8 cellular contexts compared by ENCODE assay signal in genomic region chr12:31589582-31589895, GRCh38. TPM values are rescaled to one million over a fixed set of nuclear protein-coding genes. Genes with fewer than 3 reads are reported as not detected.
DNase-seq lines count a peak whose midpoint lies in the region; ATAC-seq and TF ChIP-seq lines count a peak whose summit lies in the region.

No MANE protein-coding gene starts in this region.

- no peak for TF ChIP-seq CTCF in MM.1S (IDR thresholded peaks at IDR 0.05; ENCODE audit: low read length)
- no peak for TF ChIP-seq CTCF in GM13976 (IDR thresholded peaks at IDR 0.05; ENCODE audit: borderline replicate concordance, control extremely low read depth, extremely low read depth, insufficient read depth, missing control alignments)

- H4K20me1 ChIP-seq in MM.1S (ENCODE audit: insufficient read depth, low read length) = no peaks in the 10 kb centered on the region

- in situ Hi-C loops in GM13976 (cut with MboI; ENCODE audit: low sequenced_read_pairs, unreplicated experiment) = loop anchor here (5.0 to 25.0 kb wide), 3 partner anchors 48 to 102 kb away; no protein-coding TSS in a partner anchor

- H3K36me3 ChIP-seq in MM.1S (replicated peaks; ENCODE audit: insufficient read depth, low read length) (no peaks in the 10 kb centered on the region), duodenal mucosa (ENCODE audit: control insufficient read depth in 1 of 2, insufficient read depth in 2 of 2, low read length in 2 of 2) (no peaks in the 10 kb centered on the region)

- H3K27me3 ChIP-seq in MM.1S (replicated peaks; ENCODE audit: insufficient read depth, low read length) (no peaks in the 10 kb centered on the region), duodenal mucosa (ENCODE audit: control insufficient read depth in 1 of 2, insufficient read depth in 2 of 2, low read length in 2 of 2) (no peaks in the 10 kb centered on the region)

- H3K36me3 Mint-ChIP-seq in activated CD8-positive, alpha-beta memory T cell treated with anti-CD3 and anti-CD28 coated beads, Interleukin-2, amount 10 ng/mL, durations not matched to agents 7 days and 5 days = no peaks in the 10 kb centered on the region
- peaks cover 2 to 9% (median 3%) of the 10 kb centered on the region in 3 donors for H3K36me3 Mint-ChIP-seq in naive thymus-derived CD8-positive, alpha-beta T cell

- H3K27ac Mint-ChIP-seq in activated CD8-positive, alpha-beta memory T cell treated with anti-CD3 and anti-CD28 coated beads, Interleukin-2, amount 10 ng/mL, durations not matched to agents 7 days and 5 days = peak overlapping the region; percentile 0
- H3K27ac Mint-ChIP-seq in naive thymus-derived CD8-positive, alpha-beta T cell = peak overlapping the region in 5 of 10 donors; percentile 31 to 53 (median 42)

- peak overlapping the region; percentile 62 for H3K4me3 Mint-ChIP-seq in activated CD8-positive, alpha-beta memory T cell treated with anti-CD3 and anti-CD28 coated beads, Interleukin-2, amount 10 ng/mL, durations not matched to agents 7 days and 5 days
- peak overlapping the region; percentile 76 to 89 (median 84) for H3K4me3 Mint-ChIP-seq in naive thymus-derived CD8-positive, alpha-beta T cell

- H2AFZ ChIP-seq in MM.1S (ENCODE audit: low read length) = peak overlapping the region; percentile 79

- DNase-seq in activated CD8-positive, alpha-beta memory T cell treated with anti-CD3 and anti-CD28 coated beads, Interleukin-2, amount 10 ng/mL, durations not matched to agents 7 days and 5 days = peak; percentile 45
- no peak for DNase-seq in activated CD8-positive, alpha-beta memory T cell treated with anti-CD3 and anti-CD28 coated beads for 24 hours
- peak; percentile 66 for DNase-seq in MM.1S
- DNase-seq in naive thymus-derived CD8-positive, alpha-beta T cell = peak in 1 of 10 donors; percentile 17
- no peak for DNase-seq in DMS53 (lab: John Stamatoyannopoulos, UW)
- DNase-seq in GM13976 (ENCODE audit: low spot score) = no peak

- POLR2A ChIA-PET in naive thymus-derived CD8-positive, alpha-beta T cell (lab: Charles Lee) = no interaction called here

- no peaks in the 10 kb centered on the region for H3K9me2 ChIP-seq in MM.1S (replicated peaks; ENCODE audit: insufficient read depth, low read length)

- peaks cover 10% of the 10 kb centered on the region for H3K4me1 Mint-ChIP-seq in activated CD8-positive, alpha-beta memory T cell treated with anti-CD3 and anti-CD28 coated beads, Interleukin-2, amount 10 ng/mL, durations not matched to agents 7 days and 5 days
- peaks cover 10 to 28% (median 13%) of the 10 kb centered on the region in 4 donors for H3K4me1 Mint-ChIP-seq in naive thymus-derived CD8-positive, alpha-beta T cell

- no peaks in the 10 kb centered on the region for H3K9me3 Mint-ChIP-seq in activated CD8-positive, alpha-beta memory T cell treated with anti-CD3 and anti-CD28 coated beads, Interleukin-2, amount 10 ng/mL, durations not matched to agents 7 days and 5 days (ENCODE audit: low read depth)
- peaks cover 0 to 7% (median 0%) of the 10 kb centered on the region in 9 donors for H3K9me3 Mint-ChIP-seq in naive thymus-derived CD8-positive, alpha-beta T cell

- H3K4me1 ChIP-seq in MM.1S (ENCODE audit: low read length) (peaks cover 39% of the 10 kb centered on the region), duodenal mucosa (ENCODE audit: control insufficient read depth in 1 of 2, insufficient read depth in 2 of 2, low read length in 2 of 2) (peaks cover 10 to 30% of the 10 kb centered on the region in 2 donors)

- H3K9me3 ChIP-seq in MM.1S (replicated peaks; ENCODE audit: insufficient read depth, low read length) (no peaks in the 10 kb centered on the region), duodenal mucosa (ENCODE audit: control insufficient read depth in 1 of 2, low read length in 2 of 2) (no peaks in the 10 kb centered on the region)

- H3K79me2 ChIP-seq in MM.1S (ENCODE audit: low read length) = peaks cover 40% of the 10 kb centered on the region

- H3K4me2 ChIP-seq in MM.1S (ENCODE audit: low read depth, low read length) = peak overlapping the region; percentile 51

- H3K27ac ChIP-seq in MM.1S (ENCODE audit: low read length) (peak overlapping the region; percentile 59; the same call in 1 of the 2 replicates), duodenal mucosa (ENCODE audit: low read depth, low read length) (peak overlapping the region; percentile 95)

- CTCF ChIA-PET in activated CD8-positive, alpha-beta memory T cell treated with anti-CD3 and anti-CD28 coated beads, Interleukin-2, amount 10 ng/mL, durations not matched to agents 7 days and 5 days (lab: Charles Lee) = no interaction called here

- ATAC-seq in activated CD8-positive, alpha-beta memory T cell treated with anti-CD3 and anti-CD28 coated beads, Interleukin-2, amount 10 ng/mL, durations not matched to agents 7 days and 5 days = peak; percentile 59
- ATAC-seq in naive thymus-derived CD8-positive, alpha-beta T cell = no peak
- no peak for ATAC-seq in GM21723 (IDR thresholded peaks at IDR 0.05; ENCODE audit: unreplicated experiment)

- H3K4me3 ChIP-seq in MM.1S (ENCODE audit: low read length) (peak overlapping the region; percentile 77), duodenal mucosa (ENCODE audit: low read depth in 1 of 2, low read length in 2 of 2) (peak overlapping the region; percentile 84 to 86)

- peaks cover 38% of the 10 kb centered on the region for H3F3A ChIP-seq in MM.1S (ENCODE audit: insufficient read depth, low read length)

- peaks cover 52% of the 10 kb centered on the region for H3K27me3 Mint-ChIP-seq in activated CD8-positive, alpha-beta memory T cell treated with anti-CD3 and anti-CD28 coated beads, Interleukin-2, amount 10 ng/mL, durations not matched to agents 7 days and 5 days
- H3K27me3 Mint-ChIP-seq in naive thymus-derived CD8-positive, alpha-beta T cell = peaks cover 33 to 69% (median 42%) of the 10 kb centered on the region in 5 donors

- H3K9ac ChIP-seq in MM.1S (ENCODE audit: low read length) = peak overlapping the region; percentile 71; the same call in 1 of the 2 replicates
- H3K9ac ChIP-seq in duodenal mucosa (ENCODE audit: low read depth in 1 of 2, low read length in 2 of 2) = peak overlapping the region; percentile 78 to 82

RNA-seq across cellular contexts. Expression of gene DENND5B, which starts 1.4 kb away (rescaled TPM):
- under 1 TPM; 0.06 to 0.26 TPM for total RNA-seq in activated CD8-positive, alpha-beta memory T cell treated with anti-CD3 and anti-CD28 coated beads, Interleukin-2, amount 10 ng/mL, durations not matched to agents 7 days and 5 days
- total RNA-seq in naive thymus-derived CD8-positive, alpha-beta T cell = 1 to 10 TPM in 1 of 2 experiments, under 1 TPM in 1; 0.99 to 1.7 TPM
- polyA plus RNA-seq in naive thymus-derived CD8-positive, alpha-beta T cell = under 1 TPM in 1 of 3 donors, not detected in 2; 0.12 TPM

Comparison
In these comparisons a context has a peak if more than half of its experiments do, and no peak if none do; other contexts are left out.
1. DNase-seq: peak in activated CD8-positive, alpha-beta memory T cell treated with anti-CD3 and anti-CD28 coated beads, Interleukin-2, amount 10 ng/mL, durations not matched to agents 7 days and 5 days (single experiment) and MM.1S (single experiment); none in activated CD8-positive, alpha-beta memory T cell treated with anti-CD3 and anti-CD28 coated beads for 24 hours (single experiment), DMS53 (single experiment) and GM13976 (single experiment).